Comparison of ENCODE assay signal across 11 cellular contexts in the genomic region with DNA sequence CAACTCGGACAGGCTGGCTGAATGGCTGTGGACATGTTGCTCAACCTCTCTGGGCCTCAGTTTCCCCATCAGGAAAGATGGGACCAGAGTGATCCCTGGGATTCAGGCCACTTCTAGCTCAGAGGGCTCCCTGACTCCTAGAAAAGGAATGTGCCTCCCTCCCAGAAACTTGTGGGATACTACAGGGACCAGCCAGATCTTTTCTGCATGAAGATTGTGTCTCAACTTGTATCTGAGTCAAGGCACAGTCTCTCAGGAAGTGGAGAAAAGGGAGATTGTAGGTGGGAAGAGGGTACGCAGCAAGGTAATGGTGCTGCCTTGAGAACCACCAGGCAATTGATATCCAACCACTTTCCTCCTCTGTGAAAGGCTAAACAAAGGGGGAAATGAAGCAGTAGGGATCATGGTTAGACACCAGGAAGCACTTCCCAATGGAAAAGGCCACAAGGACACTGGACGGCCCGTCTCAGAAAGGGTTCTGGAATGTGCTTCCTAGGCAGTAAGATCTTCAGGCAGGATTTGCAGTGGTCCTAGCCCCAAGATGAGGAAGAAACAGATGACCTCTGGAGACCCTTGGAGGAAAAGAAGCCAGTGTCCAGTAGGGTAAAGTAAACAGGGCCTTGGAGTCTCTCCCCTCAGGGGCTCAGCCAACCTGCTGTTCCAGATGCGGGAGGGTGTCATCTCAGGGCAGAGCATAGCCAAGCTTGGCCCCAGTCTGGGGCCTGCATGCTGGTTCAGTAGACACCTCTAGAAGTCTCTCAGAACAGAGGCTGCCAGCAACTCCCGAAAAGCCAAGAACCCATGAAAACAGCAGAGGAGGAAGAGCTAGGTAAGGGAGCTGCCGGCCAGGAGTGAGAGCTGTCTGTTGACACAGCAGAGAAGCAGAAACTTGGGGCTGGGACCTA.
DNase-seq lines count a peak whose midpoint lies in the region; ATAC-seq and TF ChIP-seq lines count a peak whose summit lies in the region.
"Had no signal": no experiment of that assay in that cellular context is flagged by ENCODE, and none has a peak within 500 bp of the region (broad histone marks: within the 10 kb centered on the region; RNA-seq: fewer than 3 reads in every experiment).

No MANE protein-coding gene starts in this region.

- DNase-seq in AG08395 (ENCODE audit: low spot score) = peak; percentile 78
- peak; percentile 52 for DNase-seq in ELR (ENCODE audit: low read depth)
- no peak for DNase-seq in caudate nucleus (lab: John Stamatoyannopoulos, UW)
- DNase-seq in brain microvascular endothelial cell = no peak
- DNase-seq in stimulated activated naive B cell treated with anti-CD40 and anti-IgM and Interleukin-4, amounts not matched to agents 10 μg/mL and 1 μg/mL and 100 μg/mL, for 72 hours = no peak
- no peak for DNase-seq in SHP77 treated with DMSO at 0.1 percent for 48 hours (lab: John Stamatoyannopoulos, UW)
- DNase-seq in middle frontal gyrus (ENCODE audit: extremely low spot score, low spot score) = no peak
- DNase-seq: NCI-H1105 treated with DMSO at 0.1 percent for 48 hours; stimulated activated naive CD4-positive, alpha-beta T cell treated with Interleukin-2 at 50 U/mL for 16 hours had no signal

- no peak for TF ChIP-seq CTCF in brain microvascular endothelial cell (IDR thresholded peaks at IDR 0.05; ENCODE audit: low read depth, low read length, missing control alignments)

- H3K36me3 Mint-ChIP-seq in stimulated activated naive B cell treated with anti-CD40 and anti-IgM and Interleukin-4, amounts not matched to agents 10 μg/mL and 1 μg/mL and 100 μg/mL, for 72 hours = peaks cover 2 to 3% of the 10 kb centered on the region in 2 donors

- H3K4me3 ChIP-seq in muscle layer of colon (ENCODE audit: low read depth in 1 of 2, low read length in 2 of 2) (no peak overlapping the region), brain microvascular endothelial cell (ENCODE audit: low read depth, low read length) (no peak overlapping the region)

- H3K27ac Mint-ChIP-seq in stimulated activated naive B cell treated with anti-CD40 and anti-IgM and Interleukin-4, amounts not matched to agents 10 μg/mL and 1 μg/mL and 100 μg/mL, for 72 hours = no peak overlapping the region
- H3K27ac Mint-ChIP-seq: dendritic cell treated with granulocyte-macrophage colony-stimulating factor and Interleukin-4, amounts not matched to agents 40 ng/mL and 50 ng/mL, for 4 days had no signal

- in situ Hi-C loops in brain microvascular endothelial cell (cut with HindIII; ENCODE audit: low pct_ligation_motif_present, low sequenced_read_pairs) = no loop called here

- no peaks in the 10 kb centered on the region for H3K9me3 Mint-ChIP-seq in stimulated activated naive B cell treated with anti-CD40 and anti-IgM and Interleukin-4, amounts not matched to agents 10 μg/mL and 1 μg/mL and 100 μg/mL, for 72 hours
- H3K9me3 Mint-ChIP-seq: dendritic cell treated with granulocyte-macrophage colony-stimulating factor and Interleukin-4, amounts not matched to agents 40 ng/mL and 50 ng/mL, for 4 days had no signal

- H3K9me3 ChIP-seq in muscle layer of colon (ENCODE audit: low read length) = no peaks in the 10 kb centered on the region

- H3K36me3 ChIP-seq in muscle layer of colon (ENCODE audit: insufficient read depth, low read length) (no peaks in the 10 kb centered on the region), brain microvascular endothelial cell (replicated peaks) (no peaks in the 10 kb centered on the region)

- no peaks in the 10 kb centered on the region for H3K27me3 Mint-ChIP-seq in stimulated activated naive B cell treated with anti-CD40 and anti-IgM and Interleukin-4, amounts not matched to agents 10 μg/mL and 1 μg/mL and 100 μg/mL, for 72 hours

- peaks cover 22 to 33% of the 10 kb centered on the region in 2 donors for H3K4me1 Mint-ChIP-seq in stimulated activated naive B cell treated with anti-CD40 and anti-IgM and Interleukin-4, amounts not matched to agents 10 μg/mL and 1 μg/mL and 100 μg/mL, for 72 hours

- peaks cover 56% of the 10 kb centered on the region for H3K4me1 ChIP-seq in muscle layer of colon (ENCODE audit: insufficient read depth, low read length)

- no peaks in the 10 kb centered on the region for H3K27me3 ChIP-seq in muscle layer of colon (ENCODE audit: control insufficient read depth in 1 of 2, insufficient read depth in 2 of 2, low read length in 2 of 2)
- H3K27me3 ChIP-seq in brain microvascular endothelial cell (replicated peaks) = no peaks in the 10 kb centered on the region

- no peak overlapping the region for H3K4me3 Mint-ChIP-seq in stimulated activated naive B cell treated with anti-CD40 and anti-IgM and Interleukin-4, amounts not matched to agents 10 μg/mL and 1 μg/mL and 100 μg/mL, for 72 hours
- H3K4me3 Mint-ChIP-seq: dendritic cell treated with granulocyte-macrophage colony-stimulating factor and Interleukin-4, amounts not matched to agents 40 ng/mL and 50 ng/mL, for 4 days had no signal

- no peak for ATAC-seq in stimulated activated naive B cell treated with anti-CD40 and anti-IgM and Interleukin-4, amounts not matched to agents 10 μg/mL and 1 μg/mL and 100 μg/mL, for 72 hours (replicated peaks)

- H3K27ac ChIP-seq in caudate nucleus (ENCODE audit: low read depth, low read length) = peak overlapping the region; percentile 96
- H3K27ac ChIP-seq in muscle layer of colon (ENCODE audit: low read depth, low read length) = peak overlapping the region; percentile 56
- no peak overlapping the region for H3K27ac ChIP-seq in brain microvascular endothelial cell

- peak overlapping the region; percentile 16 for H3K9ac ChIP-seq in muscle layer of colon (ENCODE audit: low read length)

Comparison
In these comparisons a context has a peak if more than half of its experiments do, and no peak if none do; other contexts are left out.
1. DNase-seq: peak in AG08395 (single experiment) and ELR (single experiment); none in caudate nucleus (0 of 61), brain microvascular endothelial cell (single experiment), stimulated activated naive B cell treated with anti-CD40 and anti-IgM and Interleukin-4, amounts not matched to agents 10 μg/mL and 1 μg/mL and 100 μg/mL, for 72 hours (single experiment), SHP77 treated with DMSO at 0.1 percent for 48 hours (single experiment) and middle frontal gyrus (single experiment).